In the genomic region with DNA sequence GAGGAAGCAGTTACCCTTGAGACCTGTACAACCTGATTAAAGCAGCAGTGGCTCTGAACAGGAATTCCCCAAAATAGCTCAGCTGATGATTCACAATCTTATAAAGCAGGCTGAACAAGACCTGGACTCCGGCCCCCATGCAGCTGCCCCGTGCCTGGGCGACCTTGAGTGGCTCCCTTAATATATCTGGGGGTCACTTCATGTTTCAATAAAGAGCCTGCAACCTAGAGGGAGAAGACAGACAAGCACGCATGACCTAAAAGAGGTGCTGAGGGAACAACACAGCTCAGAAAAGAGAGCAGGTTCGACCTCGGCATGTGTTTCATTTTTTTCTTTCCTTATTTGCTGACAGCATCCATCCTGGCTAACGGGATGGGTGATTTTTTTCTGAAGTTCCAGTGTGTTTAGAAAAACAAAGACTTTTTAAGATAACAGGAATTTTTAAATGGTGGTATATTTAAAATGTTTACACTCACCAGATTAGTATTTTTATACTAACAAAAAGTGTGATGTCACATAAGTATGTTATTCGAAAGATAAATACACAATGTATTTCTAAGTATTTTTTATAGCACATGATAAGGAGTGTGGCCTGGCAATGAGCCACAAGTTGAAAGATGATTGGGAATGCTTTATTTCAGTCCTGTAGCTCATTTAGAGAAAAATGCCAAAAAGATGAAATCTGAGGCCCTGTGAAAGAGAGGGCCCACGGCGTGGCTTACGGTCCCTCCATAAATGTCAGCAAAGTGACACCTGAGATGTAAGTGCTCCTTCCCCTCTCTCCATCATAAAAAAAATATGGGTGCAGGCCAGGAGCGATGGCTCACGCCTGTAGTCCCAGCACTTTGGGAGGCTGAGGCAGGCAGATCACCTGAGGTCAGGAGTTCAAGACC, we compare ENCODE assay signal across 1 cellular context.
TF ChIP-seq lines count a peak whose summit lies in the region.

No MANE protein-coding gene starts in this region.

TF ChIP-seq in HepG2, 621 proteins besides CTCF, POLR2A, EP300 and RAD21 (continued from another document and continues in another):
- TF ChIP-seq, protein P1, sequence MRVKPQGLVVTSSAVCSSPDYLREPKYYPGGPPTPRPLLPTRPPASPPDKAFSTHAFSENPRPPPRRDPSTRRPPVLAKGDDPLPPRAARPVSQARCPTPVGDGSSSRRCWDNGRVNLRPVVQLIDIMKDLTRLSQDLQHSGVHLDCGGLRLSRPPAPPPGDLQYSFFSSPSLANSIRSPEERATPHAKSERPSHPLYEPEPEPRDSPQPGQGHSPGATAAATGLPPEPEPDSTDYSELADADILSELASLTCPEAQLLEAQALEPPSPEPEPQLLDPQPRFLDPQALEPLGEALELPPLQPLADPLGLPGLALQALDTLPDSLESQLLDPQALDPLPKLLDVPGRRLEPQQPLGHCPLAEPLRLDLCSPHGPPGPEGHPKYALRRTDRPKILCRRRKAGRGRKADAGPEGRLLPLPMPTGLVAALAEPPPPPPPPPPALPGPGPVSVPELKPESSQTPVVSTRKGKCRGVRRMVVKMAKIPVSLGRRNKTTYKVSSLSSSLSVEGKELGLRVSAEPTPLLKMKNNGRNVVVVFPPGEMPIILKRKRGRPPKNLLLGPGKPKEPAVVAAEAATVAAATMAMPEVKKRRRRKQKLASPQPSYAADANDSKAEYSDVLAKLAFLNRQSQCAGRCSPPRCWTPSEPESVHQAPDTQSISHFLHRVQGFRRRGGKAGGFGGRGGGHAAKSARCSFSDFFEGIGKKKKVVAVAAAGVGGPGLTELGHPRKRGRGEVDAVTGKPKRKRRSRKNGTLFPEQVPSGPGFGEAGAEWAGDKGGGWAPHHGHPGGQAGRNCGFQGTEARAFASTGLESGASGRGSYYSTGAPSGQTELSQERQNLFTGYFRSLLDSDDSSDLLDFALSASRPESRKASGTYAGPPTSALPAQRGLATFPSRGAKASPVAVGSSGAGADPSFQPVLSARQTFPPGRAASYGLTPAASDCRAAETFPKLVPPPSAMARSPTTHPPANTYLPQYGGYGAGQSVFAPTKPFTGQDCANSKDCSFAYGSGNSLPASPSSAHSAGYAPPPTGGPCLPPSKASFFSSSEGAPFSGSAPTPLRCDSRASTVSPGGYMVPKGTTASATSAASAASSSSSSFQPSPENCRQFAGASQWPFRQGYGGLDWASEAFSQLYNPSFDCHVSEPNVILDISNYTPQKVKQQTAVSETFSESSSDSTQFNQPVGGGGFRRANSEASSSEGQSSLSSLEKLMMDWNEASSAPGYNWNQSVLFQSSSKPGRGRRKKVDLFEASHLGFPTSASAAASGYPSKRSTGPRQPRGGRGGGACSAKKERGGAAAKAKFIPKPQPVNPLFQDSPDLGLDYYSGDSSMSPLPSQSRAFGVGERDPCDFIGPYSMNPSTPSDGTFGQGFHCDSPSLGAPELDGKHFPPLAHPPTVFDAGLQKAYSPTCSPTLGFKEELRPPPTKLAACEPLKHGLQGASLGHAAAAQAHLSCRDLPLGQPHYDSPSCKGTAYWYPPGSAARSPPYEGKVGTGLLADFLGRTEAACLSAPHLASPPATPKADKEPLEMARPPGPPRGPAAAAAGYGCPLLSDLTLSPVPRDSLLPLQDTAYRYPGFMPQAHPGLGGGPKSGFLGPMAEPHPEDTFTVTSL (CRISPR knock-in tag; IDR thresholded peaks at IDR 0.05; ENCODE audit: borderline replicate concordance) = peak; percentile 53; the same call in 1 of the 2 replicates
- TF ChIP-seq, protein P2, sequence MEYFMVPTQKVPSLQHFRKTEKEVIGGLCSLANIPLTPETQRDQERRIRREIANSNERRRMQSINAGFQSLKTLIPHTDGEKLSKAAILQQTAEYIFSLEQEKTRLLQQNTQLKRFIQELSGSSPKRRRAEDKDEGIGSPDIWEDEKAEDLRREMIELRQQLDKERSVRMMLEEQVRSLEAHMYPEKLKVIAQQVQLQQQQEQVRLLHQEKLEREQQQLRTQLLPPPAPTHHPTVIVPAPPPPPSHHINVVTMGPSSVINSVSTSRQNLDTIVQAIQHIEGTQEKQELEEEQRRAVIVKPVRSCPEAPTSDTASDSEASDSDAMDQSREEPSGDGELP (IDR thresholded peaks at IDR 0.05; ENCODE audit: borderline replicate concordance, low read depth) = peak; percentile 64; the same call in 1 of the 2 replicates
- TF ChIP-seq KDM6A (CRISPR knock-in tag; IDR thresholded peaks at IDR 0.05; ENCODE audit: low read depth) (no peak), SAP130 (CRISPR knock-in tag; IDR thresholded peaks at IDR 0.05; ENCODE audit: low read depth) (peak; percentile 24; the same call in 1 of the 2 replicates), NR2F6 (IDR thresholded peaks at IDR 0.05) (no peak), NR2F6 (CRISPR knock-in tag; IDR thresholded peaks at IDR 0.05) (0 out of 2 replicates have a peak, but pooled peaks have one; percentile 22), GATAD2A (CRISPR knock-in tag; IDR thresholded peaks at IDR 0.05) (peak; percentile 47; the same call in 1 of the 2 replicates), RXRB (CRISPR knock-in tag; IDR thresholded peaks at IDR 0.05; ENCODE audit: borderline replicate concordance) (0 out of 2 replicates have a peak, but pooled peaks have one; percentile 35), FOSL2 (CRISPR knock-in tag; IDR thresholded peaks at IDR 0.05) (peak; percentile 85), TEAD3 (CRISPR knock-in tag; optimal IDR thresholded peaks at IDR 0.05; ENCODE audit: borderline replicate concordance) (peak; percentile 57), TBX3 (IDR thresholded peaks at IDR 0.05; ENCODE audit: borderline replicate concordance) (no peak), HMG20A (CRISPR knock-in tag; IDR thresholded peaks at IDR 0.05; ENCODE audit: borderline replicate concordance) (peak; percentile 37; the same call in 1 of the 2 replicates), SALL1 (CRISPR knock-in tag; IDR thresholded peaks at IDR 0.05) (peak; percentile 76), PCBP1 (IDR thresholded peaks at IDR 0.05; ENCODE audit: borderline replicate concordance, low read depth, low read length) (no peak), SOX6 (IDR thresholded peaks at IDR 0.05) (no peak), SOX6 (CRISPR knock-in tag; IDR thresholded peaks at IDR 0.05) (peak; percentile 39; the same call in 1 of the 2 replicates), HNF4A (CRISPR knock-in tag; IDR thresholded peaks at IDR 0.05) (peak; percentile 51), RARA (CRISPR knock-in tag; IDR thresholded peaks at IDR 0.05) (peak; percentile 37; the same call in 1 of the 2 replicates), SOX5 (CRISPR knock-in tag; IDR thresholded peaks at IDR 0.05; ENCODE audit: borderline replicate concordance) (peak; percentile 35; the same call in 1 of the 2 replicates), ZNF468 (CRISPR knock-in tag; IDR thresholded peaks at IDR 0.05) (no peak), MEF2D (CRISPR knock-in tag; IDR thresholded peaks at IDR 0.05) (peak; percentile 75; the same call in 1 of the 2 replicates)
- TF ChIP-seq, protein P3, sequence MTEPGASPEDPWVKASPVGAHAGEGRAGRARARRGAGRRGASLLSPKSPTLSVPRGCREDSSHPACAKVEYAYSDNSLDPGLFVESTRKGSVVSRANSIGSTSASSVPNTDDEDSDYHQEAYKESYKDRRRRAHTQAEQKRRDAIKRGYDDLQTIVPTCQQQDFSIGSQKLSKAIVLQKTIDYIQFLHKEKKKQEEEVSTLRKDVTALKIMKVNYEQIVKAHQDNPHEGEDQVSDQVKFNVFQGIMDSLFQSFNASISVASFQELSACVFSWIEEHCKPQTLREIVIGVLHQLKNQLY (CRISPR knock-in tag; IDR thresholded peaks at IDR 0.05) = peak; percentile 96
- TF ChIP-seq, protein P4, sequence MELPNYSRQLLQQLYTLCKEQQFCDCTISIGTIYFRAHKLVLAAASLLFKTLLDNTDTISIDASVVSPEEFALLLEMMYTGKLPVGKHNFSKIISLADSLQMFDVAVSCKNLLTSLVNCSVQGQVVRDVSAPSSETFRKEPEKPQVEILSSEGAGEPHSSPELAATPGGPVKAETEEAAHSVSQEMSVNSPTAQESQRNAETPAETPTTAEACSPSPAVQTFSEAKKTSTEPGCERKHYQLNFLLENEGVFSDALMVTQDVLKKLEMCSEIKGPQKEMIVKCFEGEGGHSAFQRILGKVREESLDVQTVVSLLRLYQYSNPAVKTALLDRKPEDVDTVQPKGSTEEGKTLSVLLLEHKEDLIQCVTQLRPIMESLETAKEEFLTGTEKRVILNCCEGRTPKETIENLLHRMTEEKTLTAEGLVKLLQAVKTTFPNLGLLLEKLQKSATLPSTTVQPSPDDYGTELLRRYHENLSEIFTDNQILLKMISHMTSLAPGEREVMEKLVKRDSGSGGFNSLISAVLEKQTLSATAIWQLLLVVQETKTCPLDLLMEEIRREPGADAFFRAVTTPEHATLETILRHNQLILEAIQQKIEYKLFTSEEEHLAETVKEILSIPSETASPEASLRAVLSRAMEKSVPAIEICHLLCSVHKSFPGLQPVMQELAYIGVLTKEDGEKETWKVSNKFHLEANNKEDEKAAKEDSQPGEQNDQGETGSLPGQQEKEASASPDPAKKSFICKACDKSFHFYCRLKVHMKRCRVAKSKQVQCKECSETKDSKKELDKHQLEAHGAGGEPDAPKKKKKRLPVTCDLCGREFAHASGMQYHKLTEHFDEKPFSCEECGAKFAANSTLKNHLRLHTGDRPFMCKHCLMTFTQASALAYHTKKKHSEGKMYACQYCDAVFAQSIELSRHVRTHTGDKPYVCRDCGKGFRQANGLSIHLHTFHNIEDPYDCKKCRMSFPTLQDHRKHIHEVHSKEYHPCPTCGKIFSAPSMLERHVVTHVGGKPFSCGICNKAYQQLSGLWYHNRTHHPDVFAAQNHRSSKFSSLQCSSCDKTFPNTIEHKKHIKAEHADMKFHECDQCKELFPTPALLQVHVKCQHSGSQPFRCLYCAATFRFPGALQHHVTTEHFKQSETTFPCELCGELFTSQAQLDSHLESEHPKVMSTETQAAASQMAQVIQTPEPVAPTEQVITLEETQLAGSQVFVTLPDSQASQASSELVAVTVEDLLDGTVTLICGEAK (IDR thresholded peaks at IDR 0.05) = no peak
- TF ChIP-seq, protein P4 (CRISPR knock-in tag; IDR thresholded peaks at IDR 0.05) = peak; percentile 38; the same call in 1 of the 2 replicates
- TF ChIP-seq, protein P5, sequence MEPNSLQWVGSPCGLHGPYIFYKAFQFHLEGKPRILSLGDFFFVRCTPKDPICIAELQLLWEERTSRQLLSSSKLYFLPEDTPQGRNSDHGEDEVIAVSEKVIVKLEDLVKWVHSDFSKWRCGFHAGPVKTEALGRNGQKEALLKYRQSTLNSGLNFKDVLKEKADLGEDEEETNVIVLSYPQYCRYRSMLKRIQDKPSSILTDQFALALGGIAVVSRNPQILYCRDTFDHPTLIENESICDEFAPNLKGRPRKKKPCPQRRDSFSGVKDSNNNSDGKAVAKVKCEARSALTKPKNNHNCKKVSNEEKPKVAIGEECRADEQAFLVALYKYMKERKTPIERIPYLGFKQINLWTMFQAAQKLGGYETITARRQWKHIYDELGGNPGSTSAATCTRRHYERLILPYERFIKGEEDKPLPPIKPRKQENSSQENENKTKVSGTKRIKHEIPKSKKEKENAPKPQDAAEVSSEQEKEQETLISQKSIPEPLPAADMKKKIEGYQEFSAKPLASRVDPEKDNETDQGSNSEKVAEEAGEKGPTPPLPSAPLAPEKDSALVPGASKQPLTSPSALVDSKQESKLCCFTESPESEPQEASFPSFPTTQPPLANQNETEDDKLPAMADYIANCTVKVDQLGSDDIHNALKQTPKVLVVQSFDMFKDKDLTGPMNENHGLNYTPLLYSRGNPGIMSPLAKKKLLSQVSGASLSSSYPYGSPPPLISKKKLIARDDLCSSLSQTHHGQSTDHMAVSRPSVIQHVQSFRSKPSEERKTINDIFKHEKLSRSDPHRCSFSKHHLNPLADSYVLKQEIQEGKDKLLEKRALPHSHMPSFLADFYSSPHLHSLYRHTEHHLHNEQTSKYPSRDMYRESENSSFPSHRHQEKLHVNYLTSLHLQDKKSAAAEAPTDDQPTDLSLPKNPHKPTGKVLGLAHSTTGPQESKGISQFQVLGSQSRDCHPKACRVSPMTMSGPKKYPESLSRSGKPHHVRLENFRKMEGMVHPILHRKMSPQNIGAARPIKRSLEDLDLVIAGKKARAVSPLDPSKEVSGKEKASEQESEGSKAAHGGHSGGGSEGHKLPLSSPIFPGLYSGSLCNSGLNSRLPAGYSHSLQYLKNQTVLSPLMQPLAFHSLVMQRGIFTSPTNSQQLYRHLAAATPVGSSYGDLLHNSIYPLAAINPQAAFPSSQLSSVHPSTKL (CRISPR knock-in tag; IDR thresholded peaks at IDR 0.05) = peak; percentile 78
- TF ChIP-seq, protein P6, sequence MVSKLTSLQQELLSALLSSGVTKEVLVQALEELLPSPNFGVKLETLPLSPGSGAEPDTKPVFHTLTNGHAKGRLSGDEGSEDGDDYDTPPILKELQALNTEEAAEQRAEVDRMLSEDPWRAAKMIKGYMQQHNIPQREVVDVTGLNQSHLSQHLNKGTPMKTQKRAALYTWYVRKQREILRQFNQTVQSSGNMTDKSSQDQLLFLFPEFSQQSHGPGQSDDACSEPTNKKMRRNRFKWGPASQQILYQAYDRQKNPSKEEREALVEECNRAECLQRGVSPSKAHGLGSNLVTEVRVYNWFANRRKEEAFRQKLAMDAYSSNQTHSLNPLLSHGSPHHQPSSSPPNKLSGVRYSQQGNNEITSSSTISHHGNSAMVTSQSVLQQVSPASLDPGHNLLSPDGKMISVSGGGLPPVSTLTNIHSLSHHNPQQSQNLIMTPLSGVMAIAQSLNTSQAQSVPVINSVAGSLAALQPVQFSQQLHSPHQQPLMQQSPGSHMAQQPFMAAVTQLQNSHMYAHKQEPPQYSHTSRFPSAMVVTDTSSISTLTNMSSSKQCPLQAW (CRISPR knock-in tag; IDR thresholded peaks at IDR 0.05) = 0 out of 2 replicates have a peak, but pooled peaks have one; percentile 45
- TF ChIP-seq, protein P7, sequence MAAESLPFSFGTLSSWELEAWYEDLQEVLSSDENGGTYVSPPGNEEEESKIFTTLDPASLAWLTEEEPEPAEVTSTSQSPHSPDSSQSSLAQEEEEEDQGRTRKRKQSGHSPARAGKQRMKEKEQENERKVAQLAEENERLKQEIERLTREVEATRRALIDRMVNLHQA (CRISPR knock-in tag; IDR thresholded peaks at IDR 0.05) = no peak
